ENCODE assay signal across 16 cellular contexts in the genomic region with DNA sequence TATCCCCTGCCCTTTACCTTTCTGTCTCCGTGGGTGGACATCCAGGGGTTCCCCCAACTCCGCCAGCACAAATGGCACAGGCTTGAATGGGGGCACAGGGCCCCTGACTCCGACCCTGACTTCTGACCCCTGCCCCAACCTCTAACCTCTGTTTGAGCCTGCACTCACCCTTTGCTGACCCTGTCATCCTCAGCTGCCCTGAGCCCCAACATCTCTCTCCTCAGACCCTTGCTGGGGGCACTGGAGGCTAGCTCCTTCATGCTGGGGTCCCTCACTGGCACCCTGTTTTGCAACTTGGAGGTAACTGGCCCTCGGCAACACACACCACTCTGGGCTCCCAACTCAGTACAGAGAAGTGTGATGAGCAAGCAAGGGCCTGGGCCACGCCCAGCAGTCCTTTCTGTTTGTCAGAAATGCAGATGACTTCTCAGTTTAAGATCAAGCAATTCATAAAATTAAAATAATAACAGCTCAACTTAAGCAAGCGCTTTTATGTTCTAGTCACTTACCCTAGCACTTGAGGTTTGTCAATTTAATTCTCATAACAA. TPM values are rescaled to one million over a fixed set of nuclear protein-coding genes. Genes with fewer than 3 reads are reported as not detected.
A peak's percentile ranks its signal among the peaks of the same experiment; 100 is the strongest.
DNase-seq lines count a peak whose midpoint lies in the region; FAIRE-seq and TF ChIP-seq lines count a peak whose summit lies in the region.
"Had no signal": no experiment of that assay in that cellular context is flagged by ENCODE, and none has a peak within 500 bp of the region (broad histone marks: within the 10 kb centered on the region; RNA-seq: fewer than 3 reads in every experiment).

No MANE protein-coding gene starts in this region.

- intact Hi-C loops in activated T-helper 1 cell treated with anti-CD3 and anti-CD28 coated beads, Interleukin-12 subunit alpha, Interleukin-12 subunit beta, Interleukin-2, Interleukin-4 antibody, amounts not matched to agents 30 ng/mL and 10 ng/mL and 1 ng/mL, durations not matched to agents 14 hours and 24 hours and 36 hours (cut with micrococcal nuclease): no loop called here

- no peaks in the 10 kb centered on the region for H3K36me3 Mint-ChIP-seq in activated T-helper 1 cell treated with anti-CD3 and anti-CD28 coated beads, Interleukin-12 subunit alpha, Interleukin-12 subunit beta, Interleukin-2, Interleukin-4 antibody, amounts not matched to agents 30 ng/mL and 10 ng/mL and 1 ng/mL, durations not matched to agents 14 hours and 24 hours and 36 hours (ENCODE audit: low read depth)
- H3K36me3 Mint-ChIP-seq: IgD-negative memory B cell had no signal

- H3K4me3 Mint-ChIP-seq in activated T-helper 1 cell treated with anti-CD3 and anti-CD28 coated beads, Interleukin-12 subunit alpha, Interleukin-12 subunit beta, Interleukin-2, Interleukin-4 antibody, amounts not matched to agents 30 ng/mL and 10 ng/mL and 1 ng/mL, durations not matched to agents 14 hours and 24 hours and 36 hours: peak overlapping the region; percentile 55
- H3K4me3 Mint-ChIP-seq: IgD-negative memory B cell had no signal

- H3K27ac ChIP-seq in skin epidermis: peak overlapping the region in 8 of 21 experiments; percentile 24 to 95 (median 38)
- H3K27ac ChIP-seq: C4-2B, WERI-Rb-1 had no signal

- peak; percentile 17 to 33 for DNase-seq in HAP-1 (ENCODE audit: low spot score in 2 of 2)
- DNase-seq in activated T-helper 1 cell treated with anti-CD3 and anti-CD28 coated beads, Interleukin-12 subunit alpha, Interleukin-12 subunit beta, Interleukin-2, Interleukin-4 antibody, amounts not matched to agents 30 ng/mL and 10 ng/mL and 1 ng/mL, durations not matched to agents 14 hours and 24 hours and 36 hours (ENCODE audit: low spot score): no peak
- DNase-seq in islet precursor cell: peak; percentile 37
- DNase-seq in D721Med (ENCODE audit: insufficient read length, low spot score): no peak
- DNase-seq in NCI-H128 (lab: John Stamatoyannopoulos, UW; ENCODE audit: unreplicated experiment): no peak
- no peak for DNase-seq in NCI-H82 (lab: John Stamatoyannopoulos, UW)
- DNase-seq: activated T-cell treated with anti-CD3 and anti-CD28 coated beads for 4 hours, DND-41, NCI-H1092, NCI-H345, WERI-Rb-1 had no signal

- no peaks in the 10 kb centered on the region for H3K36me3 ChIP-seq in HAP-1 (replicated peaks)
- H3K36me3 ChIP-seq: ovary, WERI-Rb-1 had no signal

- no peak overlapping the region for H3K27ac Mint-ChIP-seq in activated T-helper 1 cell treated with anti-CD3 and anti-CD28 coated beads, Interleukin-12 subunit alpha, Interleukin-12 subunit beta, Interleukin-2, Interleukin-4 antibody, amounts not matched to agents 30 ng/mL and 10 ng/mL and 1 ng/mL, durations not matched to agents 14 hours and 24 hours and 36 hours
- H3K27ac Mint-ChIP-seq: IgD-negative memory B cell had no signal

- no peaks in the 10 kb centered on the region; the same call in 1 of the 2 replicates for H3K27me3 ChIP-seq in HAP-1 (ENCODE audit: low read depth)
- H3K27me3 ChIP-seq: ovary had no signal

- peaks cover 11% of the 10 kb centered on the region for H3K4me1 ChIP-seq in HAP-1

- H3K9me3 ChIP-seq in HAP-1: no peaks in the 10 kb centered on the region
- H3K9me3 ChIP-seq: ovary had no signal

- H3K27me3 Mint-ChIP-seq in activated T-helper 1 cell treated with anti-CD3 and anti-CD28 coated beads, Interleukin-12 subunit alpha, Interleukin-12 subunit beta, Interleukin-2, Interleukin-4 antibody, amounts not matched to agents 30 ng/mL and 10 ng/mL and 1 ng/mL, durations not matched to agents 14 hours and 24 hours and 36 hours (ENCODE audit: insufficient read depth): peaks cover 2% of the 10 kb centered on the region

- in situ Hi-C loops in HAP-1 (cut with MboI; ENCODE audit: low sequenced_read_pairs): no loop called here

- FAIRE-seq in D721Med (lab: Jason Lieb, UNC): no peak
- FAIRE-seq: colon had no signal

- no peaks in the 10 kb centered on the region for H3K9me3 Mint-ChIP-seq in activated T-helper 1 cell treated with anti-CD3 and anti-CD28 coated beads, Interleukin-12 subunit alpha, Interleukin-12 subunit beta, Interleukin-2, Interleukin-4 antibody, amounts not matched to agents 30 ng/mL and 10 ng/mL and 1 ng/mL, durations not matched to agents 14 hours and 24 hours and 36 hours
- H3K9me3 Mint-ChIP-seq: IgD-negative memory B cell had no signal

- H3K4me1 Mint-ChIP-seq in activated T-helper 1 cell treated with anti-CD3 and anti-CD28 coated beads, Interleukin-12 subunit alpha, Interleukin-12 subunit beta, Interleukin-2, Interleukin-4 antibody, amounts not matched to agents 30 ng/mL and 10 ng/mL and 1 ng/mL, durations not matched to agents 14 hours and 24 hours and 36 hours (ENCODE audit: low read depth): peaks cover 16% of the 10 kb centered on the region
- H3K4me1 Mint-ChIP-seq: IgD-negative memory B cell had no signal

- TF ChIP-seq CTCF in D721Med (IDR thresholded peaks at IDR 0.05; ENCODE audit: insufficient read depth, missing control alignments): no peak

- H3K4me3 ChIP-seq in HAP-1 (no peak overlapping the region), skin epidermis (peak overlapping the region in 5 of 7 experiments; percentile 30 to 49 (median 36))

RNA-seq across cellular contexts. Expression of a gene that starts 2.1 kb away (rescaled TPM):
- 37.0 and 42.2 TPM in 2 replicates for total RNA-seq in activated T-helper 1 cell treated with anti-CD3 and anti-CD28 coated beads, Interleukin-12 subunit alpha, Interleukin-12 subunit beta, Interleukin-2, Interleukin-4 antibody, amounts not matched to agents 30 ng/mL and 10 ng/mL and 1 ng/mL, durations not matched to agents 14 hours and 24 hours and 36 hours

RNA-seq across cellular contexts. Expression of a gene that starts 16.8 kb away (rescaled TPM):
- total RNA-seq in activated T-helper 1 cell treated with anti-CD3 and anti-CD28 coated beads, Interleukin-12 subunit alpha, Interleukin-12 subunit beta, Interleukin-2, Interleukin-4 antibody, amounts not matched to agents 30 ng/mL and 10 ng/mL and 1 ng/mL, durations not matched to agents 14 hours and 24 hours and 36 hours: 33.5 and 36.1 TPM in 2 replicates

RNA-seq across cellular contexts. Expression of a gene that starts 31.5 kb away (rescaled TPM):
- total RNA-seq in activated T-helper 1 cell treated with anti-CD3 and anti-CD28 coated beads, Interleukin-12 subunit alpha, Interleukin-12 subunit beta, Interleukin-2, Interleukin-4 antibody, amounts not matched to agents 30 ng/mL and 10 ng/mL and 1 ng/mL, durations not matched to agents 14 hours and 24 hours and 36 hours: 22.0 and 22.7 TPM in 2 replicates

RNA-seq across cellular contexts. Expression of a gene that starts 31.6 kb away (rescaled TPM):
- total RNA-seq in activated T-helper 1 cell treated with anti-CD3 and anti-CD28 coated beads, Interleukin-12 subunit alpha, Interleukin-12 subunit beta, Interleukin-2, Interleukin-4 antibody, amounts not matched to agents 30 ng/mL and 10 ng/mL and 1 ng/mL, durations not matched to agents 14 hours and 24 hours and 36 hours: 252 and 271 TPM in 2 replicates

Comparison
In these comparisons a context has a peak if more than half of its experiments do, and no peak if none do; other contexts are left out.
1. DNase-seq: peak in HAP-1 (2 of 2) and islet precursor cell (single experiment); none in activated T-helper 1 cell treated with anti-CD3 and anti-CD28 coated beads, Interleukin-12 subunit alpha, Interleukin-12 subunit beta, Interleukin-2, Interleukin-4 antibody, amounts not matched to agents 30 ng/mL and 10 ng/mL and 1 ng/mL, durations not matched to agents 14 hours and 24 hours and 36 hours (single experiment), D721Med (single experiment), NCI-H128 (single experiment) and NCI-H82 (single experiment).